ENCODE assay signal across 21 cellular contexts in genomic region chr5:99955962-99956361, GRCh38.
"Had no signal": no experiment of that assay in that cellular context is flagged by ENCODE, and none has a peak within 500 bp of the region (broad histone marks: within the 10 kb centered on the region; RNA-seq: fewer than 3 reads in every experiment).

No MANE protein-coding gene starts in this region.

- H3K4me1 ChIP-seq: SJCRH30 had no signal

- H3K27me3 ChIP-seq: SJCRH30 had no signal

- H3K27ac ChIP-seq: KMS-11, SJCRH30 had no signal

- H3K4me2 ChIP-seq: KMS-11, SK-N-SH had no signal

- ATAC-seq: activated CD4-positive, CD25-positive, alpha-beta regulatory T cell treated with anti-CD3 and anti-CD28 coated beads, Interleukin-2, amount 50 U/mL, for 24 hours; activated CD8-positive, alpha-beta T cell treated with anti-CD3 and anti-CD28 coated beads for 36 hours; activated naive CD8-positive, alpha-beta T cell treated with anti-CD3 and anti-CD28 coated beads, Interleukin-2, amount 50 U/mL, for 24 hours; activated T-cell treated with anti-CD3 and anti-CD28 coated beads, Interleukin-2, amount 50 U/mL, for 72 hours had no signal

- DNase-seq: activated CD4-positive, alpha-beta T cell treated with anti-CD3 and anti-CD28 coated beads for 4 hours; activated CD8-positive, alpha-beta memory T cell treated with anti-CD3 and anti-CD28 coated beads, Interleukin-2, amount 50 U/mL, for 4 hours; activated CD8-positive, alpha-beta T cell treated with anti-CD3 and anti-CD28 coated beads for 36 hours; activated naive CD4-positive, alpha-beta T cell treated with anti-CD3 and anti-CD28 coated beads, Interleukin-2, amount 50 U/mL, for 16 hours; activated naive CD8-positive, alpha-beta T cell treated with anti-CD3 and anti-CD28 coated beads, Interleukin-2, amount 50 U/mL, for 24 hours; activated T-cell treated with anti-CD3 and anti-CD28 coated beads, Interleukin-2, amount 50 U/mL, for 72 hours; amniotic stem cell; NCI-H1092; NCI-H1417; NCI-H1930; NCI-H2171; NCI-H345; NCI-H510A; NCI-H526 treated with DMSO at 0.1 percent for 48 hours; NCI-H82; Right ventricle myocardium superior; SJCRH30; SK-N-SH; SW 1271 had no signal

- H3K9me3 ChIP-seq: SJCRH30, SK-N-SH had no signal

- H3K4me3 ChIP-seq: SJCRH30 had no signal

- H3K36me3 ChIP-seq: SJCRH30 had no signal
